Comparison of ENCODE assay signal across 15 cellular contexts in genomic region chr18:47022821-47023220, GRCh38. TPM values are rescaled to one million over a fixed set of nuclear protein-coding genes. Genes with fewer than 3 reads are reported as not detected.
A peak's percentile ranks its signal among the peaks of the same experiment; 100 is the strongest.
DNase-seq lines count a peak whose midpoint lies in the region; ATAC-seq and TF ChIP-seq lines count a peak whose summit lies in the region.
"Not testable (repeated sequence)": the region's sequence is repeated elsewhere in the genome, so short reads cannot be mapped to it uniquely, and the experiment has no call there.
"Had no signal": no experiment of that assay in that cellular context is flagged by ENCODE, and none has a peak within 500 bp of the region (broad histone marks: within the 10 kb centered on the region; RNA-seq: fewer than 3 reads in every experiment).

No MANE protein-coding gene starts in this region.

- H3K27ac Mint-ChIP-seq in chondrocyte (ENCODE audit: unreplicated experiment) = not testable (repeated sequence)

- H3K4me1 Mint-ChIP-seq in chondrocyte (ENCODE audit: low read depth) = not testable (repeated sequence)

- H3K9me3 Mint-ChIP-seq in chondrocyte (ENCODE audit: low read depth) = not testable (repeated sequence)

- not testable (repeated sequence) for TF ChIP-seq POLR2A in spleen (IDR thresholded peaks at IDR 0.05)

- H3K4me3 ChIP-seq in lung, spleen: not testable (repeated sequence)

- DNase-seq in chondrocyte (ENCODE audit: low spot score) (peak; percentile 98), left ventricle myocardium superior (peak; percentile 39), lung (ENCODE audit: low spot score) (peak; percentile 44), posterior vena cava (ENCODE audit: low spot score) (peak; percentile 92), spleen (peak; percentile 82), ureter (ENCODE audit: low spot score) (peak; percentile 59)

- not testable (repeated sequence) for H3K9me3 ChIP-seq in lung (ENCODE audit: control insufficient read depth in 2 of 2, insufficient read depth in 1 of 2, low read length in 1 of 2)
- peaks cover 0 to 12% (median 5%) of the 10 kb centered on the region in 8 donors for H3K9me3 ChIP-seq in spleen

- H3K4me1 ChIP-seq in lung (ENCODE audit: control insufficient read depth in 2 of 2, insufficient read depth in 2 of 2, low read length in 2 of 2); spleen: not testable (repeated sequence)

- 95 to 96% methylated on average over 9 of the region's 29 CpGs for WGBS in lung, 2 donors
- WGBS in spleen, 5 donors = 89 to 98% (median 95%) methylated on average over 9 to 18 of the region's 29 CpGs

- intact Hi-C loops in left ventricle myocardium superior (cut with micrococcal nuclease); posterior vena cava (cut with DNase I); spleen (cut with DNase I; ENCODE audit: low total_unique reads): not testable (repeated sequence)

- not testable (repeated sequence) for H3K27me3 Mint-ChIP-seq in chondrocyte (ENCODE audit: low read depth)

- H3K36me3 ChIP-seq in lung (ENCODE audit: control insufficient read depth in 2 of 2, insufficient read depth in 2 of 2, low read length in 2 of 2); spleen: not testable (repeated sequence)

- H3K27ac ChIP-seq in lung (ENCODE audit: low read depth in 1 of 2, low read length in 1 of 2); spleen: not testable (repeated sequence)

- not testable (repeated sequence) for H3K27me3 ChIP-seq in lung (ENCODE audit: control insufficient read depth, insufficient read depth); spleen (replicated peaks in 1 of 7)

- not testable (repeated sequence) for ATAC-seq in left ventricle myocardium superior; lung (ENCODE audit: insufficient read depth, low FRiP score)

- not testable (repeated sequence) for TF ChIP-seq CTCF in chondrocyte (IDR thresholded peaks at IDR 0.05); lung (IDR thresholded peaks at IDR 0.05; ENCODE audit: control extremely low read depth, extremely low read depth); spleen (IDR thresholded peaks at IDR 0.05 in 8 of 11, conservative IDR thresholded peaks at IDR 0.05 in 3 of 11)

- H3K4me3 Mint-ChIP-seq in chondrocyte (ENCODE audit: unreplicated experiment) = not testable (repeated sequence)

- not testable (repeated sequence) for H3K36me3 Mint-ChIP-seq in chondrocyte (ENCODE audit: low read depth)

RNA-seq across cellular contexts. Expression of gene ELOA2, which starts 12.6 kb away (rescaled TPM):
- total RNA-seq in chondrocyte (not detected in 3 replicates), left ventricle myocardium superior (not detected), lung (not detected), posterior vena cava (not detected), spleen (not detected), ureter (not detected)
- polyA plus RNA-seq in lung (not detected), spleen (not detected)
- total RNA-seq: Calu3; CD4-positive, alpha-beta memory T cell; Daoy; G401; GM23338; H4; H9 had no signal
- polyA plus RNA-seq: A549; BJ; CD4-positive, alpha-beta memory T cell; GM23338 had no signal

Comparison
In these comparisons a context has a peak if more than half of its experiments do, and no peak if none do; other contexts are left out.
1. DNase-seq: peak in every context shown above with its lines; median percentile 98 in chondrocyte; 92 in posterior vena cava; 82 in spleen; 59 in ureter; 44 in lung; 39 in left ventricle myocardium superior.